23 cellular contexts compared by ENCODE assay signal in the genomic region with DNA sequence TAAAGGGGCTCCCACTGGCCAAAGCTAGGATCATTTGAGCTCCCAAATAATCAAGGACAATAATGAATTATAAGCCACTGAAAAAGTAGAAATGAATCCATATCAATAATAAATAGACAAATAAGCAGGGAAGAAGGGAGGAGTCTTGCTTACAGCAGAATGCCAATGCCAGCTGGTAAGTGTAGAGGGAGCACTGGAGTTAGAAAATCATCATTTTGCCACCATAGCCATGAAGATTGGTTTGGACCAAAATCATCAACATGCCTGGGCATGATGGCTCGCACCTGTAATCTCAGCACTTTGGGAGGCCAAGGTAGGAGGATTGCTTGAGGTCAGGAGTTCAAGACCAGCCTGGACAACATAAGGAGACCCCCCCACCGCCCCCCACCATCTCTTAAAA. TPM values are rescaled to one million over a fixed set of nuclear protein-coding genes. Genes with fewer than 3 reads are reported as not detected.
DNase-seq lines count a peak whose midpoint lies in the region; ATAC-seq, FAIRE-seq and TF ChIP-seq lines count a peak whose summit lies in the region.
"Had no signal": no experiment of that assay in that cellular context is flagged by ENCODE, and none has a peak within 500 bp of the region (broad histone marks: within the 10 kb centered on the region; RNA-seq: fewer than 3 reads in every experiment).

No MANE protein-coding gene starts in this region.

- H2AFZ ChIP-seq in HepG2 (ENCODE audit: low read length) = no peak overlapping the region
- no peak overlapping the region for H2AFZ ChIP-seq in MM.1S (ENCODE audit: low read length)

- H3K27me3 ChIP-seq in HepG2 (ENCODE audit: control insufficient read depth in 1 of 2, insufficient read depth in 2 of 2, low read length in 2 of 2) (no peaks in the 10 kb centered on the region), right lobe of liver (peaks cover 0 to 6% of the 10 kb centered on the region in 2 donors), MM.1S (replicated peaks; ENCODE audit: insufficient read depth, low read length) (no peaks in the 10 kb centered on the region)
- H3K27me3 ChIP-seq: esophagus muscularis mucosa, upper lobe of right lung had no signal

- BruUV-seq in HepG2 (replicated peaks; lab: Mats Ljungman, UMichigan) = no TSS peak

- H3K27ac ChIP-seq in HepG2 (ENCODE audit: extremely low read length, insufficient read depth, low read length) (no peak overlapping the region), right lobe of liver (no peak overlapping the region), MM.1S (ENCODE audit: low read length) (no peak overlapping the region), coronary artery (no peak overlapping the region)
- H3K27ac ChIP-seq: esophagus muscularis mucosa, upper lobe of right lung had no signal

- H3K4me3 ChIP-seq in HepG2 (replicated peaks in 1 of 3; ENCODE audit: insufficient read depth in 1 of 3, low read depth in 2 of 3, low read length in 3 of 3) = no peak overlapping the region
- no peak overlapping the region for H3K4me3 ChIP-seq in right lobe of liver
- H3K4me3 ChIP-seq in MM.1S (ENCODE audit: low read length) = no peak overlapping the region
- no peak overlapping the region for H3K4me3 ChIP-seq in astrocyte of the cerebellum (ENCODE audit: low read depth, low read length)
- no peak overlapping the region for H3K4me3 ChIP-seq in coronary artery
- H3K4me3 ChIP-seq: esophagus muscularis mucosa, lung, upper lobe of right lung had no signal

- no peaks in the 10 kb centered on the region for H3K4me1 ChIP-seq in HepG2 (ENCODE audit: insufficient read depth, low read length)
- H3K4me1 ChIP-seq in right lobe of liver = no peaks in the 10 kb centered on the region
- peaks cover 20% of the 10 kb centered on the region for H3K4me1 ChIP-seq in MM.1S (ENCODE audit: low read length)
- H3K4me1 ChIP-seq: esophagus muscularis mucosa, upper lobe of right lung had no signal

- no peak overlapping the region for H3K9ac ChIP-seq in HepG2 (ENCODE audit: insufficient read depth, low read depth, low read length)
- no peak overlapping the region for H3K9ac ChIP-seq in MM.1S (ENCODE audit: low read length)

- no peaks in the 10 kb centered on the region for H3K9me2 ChIP-seq in MM.1S (replicated peaks; ENCODE audit: insufficient read depth, low read length)

- peak; percentile 15 for FAIRE-seq in HepG2 (lab: Jason Lieb, UNC)

- DNase-seq in HepG2 (ENCODE audit: low spot score) (no peak), right lobe of liver (no peak), MM.1S (no peak), astrocyte of the cerebellum (ENCODE audit: low read depth) (no peak), NCI-H524 (lab: John Stamatoyannopoulos, UW) (no peak), coronary artery (ENCODE audit: low spot score) (no peak), left ventricle myocardium superior (no peak)
- DNase-seq: activated CD4-positive, alpha-beta T cell treated with anti-CD3 and anti-CD28 coated beads for 36 hours; activated naive CD4-positive, alpha-beta T cell treated with anti-CD3 and anti-CD28 coated beads for 36 hours; activated T-cell treated with anti-CD3 and anti-CD28 coated beads, Interleukin-2, amount 50 U/mL, for 72 hours; anterior cingulate cortex; effector CD8-positive, alpha-beta T cell; GDM1; NCI-H2081 treated with DMSO at 0.1 percent for 48 hours; NCI-H526 treated with DMSO at 0.1 percent for 48 hours; OCI-M1; posterior cingulate gyrus; SHP77 treated with DMSO at 0.1 percent for 48 hours; T-cell; upper lobe of right lung had no signal

- no peak overlapping the region for H3K4me2 ChIP-seq in HepG2 (ENCODE audit: low read depth, low read length)
- no peak overlapping the region for H3K4me2 ChIP-seq in MM.1S (ENCODE audit: low read depth, low read length)

- 71% methylated on average over 2 of the region's 2 CpGs for WGBS in HepG2 (ENCODE audit: low lambda C conversion rate)
- 100% methylated on average over 1 of the region's 2 CpGs for WGBS in right lobe of liver (ENCODE audit: insufficient coverage, low coverage, low lambda C conversion rate, missing lambda C conversion rate)

- POLR2A ChIA-PET in HepG2 (lab: Yijun Ruan, JAX) = no interaction called here

- no peak for TF ChIP-seq POLR2A in HepG2 (IDR thresholded peaks at IDR 0.05; ENCODE audit: insufficient read depth in 1 of 2, low read depth in 2 of 2, low read length in 2 of 2)
- no peak for TF ChIP-seq POLR2A in right lobe of liver (IDR thresholded peaks at IDR 0.05)

- ATAC-seq in HepG2 = no peak
- ATAC-seq in right lobe of liver = no peak
- no peak for ATAC-seq in HG03342 (IDR thresholded peaks at IDR 0.05; ENCODE audit: unreplicated experiment)
- ATAC-seq in left ventricle myocardium superior = no peak
- ATAC-seq: activated CD4-positive, alpha-beta T cell treated with anti-CD3 and anti-CD28 coated beads for 36 hours; activated T-cell treated with anti-CD3 and anti-CD28 coated beads, Interleukin-2, amount 50 U/mL, for 72 hours; T-cell; upper lobe of right lung had no signal

- intact Hi-C loops in HepG2 (cut with micrococcal nuclease; ENCODE audit: unreplicated experiment) = no loop called here
- intact Hi-C loops in right lobe of liver (cut with DNase I) = loop anchor here in 1 of 2 donors (10.0 kb wide), 1 partner anchor 157 kb away; no protein-coding TSS in a partner anchor
- intact Hi-C loops in left ventricle myocardium superior (cut with micrococcal nuclease) = no loop called here

- peaks cover 8% of the 10 kb centered on the region; the same call in 1 of the 2 replicates for H3F3A ChIP-seq in MM.1S (ENCODE audit: insufficient read depth, low read length)

- H4K20me1 ChIP-seq in HepG2 (ENCODE audit: insufficient read depth, low read length) (no peaks in the 10 kb centered on the region), MM.1S (ENCODE audit: insufficient read depth, low read length) (no peaks in the 10 kb centered on the region)

- CTCF ChIA-PET in HepG2 (lab: Yijun Ruan, JAX; ENCODE audit: low intra/inter-chr PET ratio, low total read pairs) = no interaction called here

- TF ChIP-seq RAD21 in HepG2 (CRISPR knock-in tag; IDR thresholded peaks at IDR 0.05) = no peak

- in situ Hi-C loops in HepG2 (cut with HindIII; ENCODE audit: extremely low pct_ligation_motif_present, low pct_unique_long_range_greater_than_20kb) = loop anchor here (10.0 kb wide), 2 partner anchors 87 to 157 kb away; partner anchors contain the start of gene BCLAF3
- in situ Hi-C loops in astrocyte of the cerebellum (cut with HindIII; ENCODE audit: low sequenced_read_pairs) = no loop called here

- no peak for TF ChIP-seq EP300 in HepG2 (IDR thresholded peaks at IDR 0.05; ENCODE audit: low read depth in 2 of 2, low read length in 2 of 2)
- no peak for TF ChIP-seq EP300 in HepG2 (CRISPR knock-in tag; IDR thresholded peaks at IDR 0.05; ENCODE audit: borderline replicate concordance)

- TF ChIP-seq CTCF in HepG2 (CRISPR knock-in tag; IDR thresholded peaks at IDR 0.05) (no peak), right lobe of liver (IDR thresholded peaks at IDR 0.05) (no peak), MM.1S (IDR thresholded peaks at IDR 0.05; ENCODE audit: low read length) (peak; percentile 7; the same call in 1 of the 2 replicates), astrocyte of the cerebellum (IDR thresholded peaks at IDR 0.05; ENCODE audit: low read depth, low read length, missing control alignments) (peak; percentile 9), coronary artery (IDR thresholded peaks at IDR 0.05) (no peak)

- H3K79me2 ChIP-seq in HepG2 (ENCODE audit: insufficient read depth, low read length) (no peaks in the 10 kb centered on the region), MM.1S (ENCODE audit: low read length) (no peaks in the 10 kb centered on the region)

- no peaks in the 10 kb centered on the region for H3K36me3 ChIP-seq in HepG2 (replicated peaks in 1 of 2; ENCODE audit: control insufficient read depth in 1 of 2, insufficient read depth in 2 of 2, low read length in 2 of 2)
- H3K36me3 ChIP-seq in right lobe of liver = no peaks in the 10 kb centered on the region
- no peaks in the 10 kb centered on the region for H3K36me3 ChIP-seq in MM.1S (replicated peaks; ENCODE audit: insufficient read depth, low read length)
- H3K36me3 ChIP-seq: esophagus muscularis mucosa, upper lobe of right lung had no signal

- H3K9me3 ChIP-seq in HepG2 (ENCODE audit: low read length) (no peaks in the 10 kb centered on the region), right lobe of liver (no peaks in the 10 kb centered on the region), MM.1S (replicated peaks; ENCODE audit: insufficient read depth, low read length) (no peaks in the 10 kb centered on the region)
- H3K9me3 ChIP-seq: esophagus muscularis mucosa, upper lobe of right lung had no signal

TF ChIP-seq in HepG2, 621 proteins besides CTCF, POLR2A, EP300 and RAD21 (continues in another document):
- no peak for TF ChIP-seq SAP130 (CRISPR knock-in tag; IDR thresholded peaks at IDR 0.05; ENCODE audit: low read depth)
- no peak for TF ChIP-seq KLF13 (CRISPR knock-in tag; IDR thresholded peaks at IDR 0.05)

RNA-seq across cellular contexts. Expression of gene SH3KBP1, which starts 20.4 kb away (rescaled TPM):
- total RNA-seq in HepG2 (2016; rRNA removed; fragmentation: Illumina TruSeq; extraction: Trizol) (10.4 and 12.6 TPM in 2 replicates), right lobe of liver (10 to 100 TPM in 2 of 6 experiments, 1 to 10 TPM in 4; 7.3 to 14.1 (median 8.9) TPM), left ventricle myocardium superior (73.4 TPM)
- 6.6 and 8.2 TPM in 2 replicates for total RNA-seq in HepG2 (2016; cell fraction: cytosol; rRNA removed; fragmentation: Illumina TruSeq; extraction: Trizol; ENCODE audit: low read depth)
- 10.1 and 10.9 TPM in 2 replicates for total RNA-seq in HepG2 (2016; cell fraction: insoluble cytoplasmic fraction; rRNA removed; fragmentation: Illumina TruSeq; extraction: Trizol)
- total RNA-seq in HepG2 (2016; cell fraction: membrane; rRNA removed; fragmentation: Illumina TruSeq; extraction: Trizol) = 19.6 and 22.2 TPM in 2 replicates
- 5.4 and 10.1 TPM in 2 replicates for total RNA-seq in HepG2 (2016; cell fraction: nucleus; rRNA removed; fragmentation: Illumina TruSeq; extraction: Trizol)
- 9.2 and 10.0 TPM in 2 replicates for polyA plus RNA-seq in HepG2 (2011; rRNA removed)
- 8.3 and 10.3 TPM in 2 replicates for polyA plus RNA-seq in HepG2 (2011; cell fraction: cytosol; rRNA removed)
- 4.1 and 5.0 TPM in 2 replicates for polyA plus RNA-seq in HepG2 (2011; cell fraction: nucleus; rRNA removed)
- polyA plus RNA-seq in HepG2 (2012) = 16.3 and 20.9 TPM in 2 replicates
- 10.8 and 11.2 TPM in 2 replicates for polyA plus RNA-seq in HepG2 (2016; cell fraction: cytosol; fragmentation: Illumina TruSeq; extraction: Trizol; ENCODE audit: low read depth)
- 19.5 and 20.3 TPM in 2 replicates for polyA plus RNA-seq in HepG2 (2016; cell fraction: insoluble cytoplasmic fraction; fragmentation: Illumina TruSeq; extraction: Trizol; ENCODE audit: low read depth)
- 23.3 and 26.3 TPM in 2 replicates for polyA plus RNA-seq in HepG2 (2016; cell fraction: membrane; fragmentation: Illumina TruSeq; extraction: Trizol; ENCODE audit: low read depth)
- polyA plus RNA-seq in HepG2 (2016; cell fraction: nucleus; fragmentation: Illumina TruSeq; extraction: Trizol; ENCODE audit: insufficient read depth, low read depth) = 14.0 and 14.2 TPM in 2 replicates
- 8.4 and 23.9 TPM in 2 replicates for polyA minus RNA-seq in HepG2 (2011; rRNA and poly(A)+ RNA removed; ENCODE audit: low replicate concordance)
- polyA minus RNA-seq in HepG2 (2011; cell fraction: cytosol; rRNA and poly(A)+ RNA removed) = 10.6 and 12.6 TPM in 2 replicates
- 8.4 and 18.0 TPM in 2 replicates for polyA minus RNA-seq in HepG2 (2011; cell fraction: nucleus; rRNA and poly(A)+ RNA removed)

Comparison
In these comparisons a context has a peak if more than half of its experiments do, and no peak if none do; other contexts are left out.
1. CTCF ChIP-seq: peak in MM.1S (single experiment) and astrocyte of the cerebellum (single experiment); none in HepG2 (single experiment), right lobe of liver (0 of 4) and coronary artery (single experiment).